ENCODE assay signal across 22 cellular contexts in the genomic region with DNA sequence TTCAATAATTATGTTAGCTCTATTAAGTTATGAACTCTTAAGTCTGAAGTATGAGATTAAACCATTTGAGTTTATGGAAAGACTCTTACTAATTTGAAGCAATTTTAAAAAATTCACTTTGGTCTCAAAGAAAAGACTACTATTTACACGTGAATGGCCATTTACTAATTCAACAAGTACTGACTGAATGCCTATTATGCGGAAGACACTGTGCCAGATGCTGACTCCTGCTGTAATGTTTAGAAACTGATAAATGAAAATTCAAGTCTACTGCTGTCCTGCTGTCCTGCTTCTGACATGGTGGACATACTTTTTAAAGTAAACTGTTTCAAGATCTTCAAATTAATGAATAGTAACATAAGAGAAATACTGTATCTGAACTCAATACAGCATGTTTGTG.
"Had no signal": no experiment of that assay in that cellular context is flagged by ENCODE, and none has a peak within 500 bp of the region (broad histone marks: within the 10 kb centered on the region; RNA-seq: fewer than 3 reads in every experiment).

No MANE protein-coding gene starts in this region.

- H3K9me3 Mint-ChIP-seq: activated naive CD4-positive, alpha-beta T cell treated with anti-CD3 and anti-CD28 coated beads, Interleukin-2, amount 10 ng/mL, durations not matched to agents 7 days and 5 days; nephron progenitor cell had no signal

- H3K4me1 ChIP-seq: heart left ventricle, left ventricle myocardium inferior, prostate gland, right atrium auricular region, tibial artery, uterus had no signal

- H3K27ac Mint-ChIP-seq: activated naive CD4-positive, alpha-beta T cell treated with anti-CD3 and anti-CD28 coated beads, Interleukin-2, amount 10 ng/mL, durations not matched to agents 7 days and 5 days; nephron progenitor cell had no signal

- ATAC-seq: gastrocnemius medialis, heart left ventricle had no signal

- H3K27ac ChIP-seq: coronary artery, gastrocnemius medialis, heart left ventricle, left ventricle myocardium inferior, prostate gland, right atrium auricular region, tibial artery, uterus, WERI-Rb-1 had no signal

- DNase-seq: activated CD4-positive, alpha-beta T cell treated with anti-CD3 and anti-CD28 coated beads for 1 hour; activated CD8-positive, alpha-beta memory T cell treated with anti-CD3 and anti-CD28 coated beads for 24 hours; activated CD8-positive, alpha-beta memory T cell treated with anti-CD3 and anti-CD28 coated beads, Interleukin-2, amount 50 U/mL, for 48 hours; activated effector memory CD4-positive, alpha-beta T cell treated with Interleukin-2 at 50 U/mL for 16 hours; activated naive CD4-positive, alpha-beta T cell treated with anti-CD3 and anti-CD28 coated beads, Interleukin-2, amount 10 ng/mL, durations not matched to agents 7 days and 5 days; activated T-cell treated with anti-CD3 and anti-CD28 coated beads, Interleukin-2, amount 50 U/mL, for 48 hours; aorta; gastrocnemius medialis; heart left ventricle; left ventricle myocardium inferior; mammary epithelial cell; nephron progenitor cell; nucleus accumbens; stimulated activated CD4-positive, alpha-beta T cell treated with anti-CD3 and anti-CD28 coated beads, Interleukin-12 subunit alpha, Interleukin-12 subunit beta, amount 100 ng/mL, for 4 hours; stimulated activated CD4-positive, alpha-beta T cell treated with anti-CD3 and anti-CD28 coated beads, Interleukin-1b, Interleukin-23, amount 100 ng/mL, for 48 hours; stimulated activated naive CD4-positive, alpha-beta T cell treated with Interleukin-2 at 50 U/mL for 16 hours; tibial artery; uterus; WERI-Rb-1 had no signal

- H3K36me3 ChIP-seq: prostate gland, uterus, WERI-Rb-1 had no signal

- H3K4me3 ChIP-seq: coronary artery, gastrocnemius medialis, heart left ventricle, left ventricle myocardium inferior, prostate gland, right atrium auricular region, tibial artery, uterus had no signal

- H3K27me3 ChIP-seq: gastrocnemius medialis, heart left ventricle, right atrium auricular region, tibial artery, uterus had no signal

- H3K4me1 Mint-ChIP-seq: activated naive CD4-positive, alpha-beta T cell treated with anti-CD3 and anti-CD28 coated beads, Interleukin-2, amount 10 ng/mL, durations not matched to agents 7 days and 5 days had no signal

- H3K36me3 Mint-ChIP-seq: activated naive CD4-positive, alpha-beta T cell treated with anti-CD3 and anti-CD28 coated beads, Interleukin-2, amount 10 ng/mL, durations not matched to agents 7 days and 5 days had no signal

- H3K9me3 ChIP-seq: gastrocnemius medialis, heart left ventricle, left ventricle myocardium inferior, prostate gland, right atrium auricular region, tibial artery, uterus had no signal

- H3K4me3 Mint-ChIP-seq: activated naive CD4-positive, alpha-beta T cell treated with anti-CD3 and anti-CD28 coated beads, Interleukin-2, amount 10 ng/mL, durations not matched to agents 7 days and 5 days; nephron progenitor cell had no signal

- H3K27me3 Mint-ChIP-seq: activated naive CD4-positive, alpha-beta T cell treated with anti-CD3 and anti-CD28 coated beads, Interleukin-2, amount 10 ng/mL, durations not matched to agents 7 days and 5 days had no signal
